9 cellular contexts compared by ENCODE assay signal in genomic region chr10:89838002-89838615, GRCh38.
A peak's percentile ranks its signal among the peaks of the same experiment; 100 is the strongest.
DNase-seq lines count a peak whose midpoint lies in the region; FAIRE-seq and TF ChIP-seq lines count a peak whose summit lies in the region.
"Had no signal": no experiment of that assay in that cellular context is flagged by ENCODE, and none has a peak within 500 bp of the region (broad histone marks: within the 10 kb centered on the region; RNA-seq: fewer than 3 reads in every experiment).

No MANE protein-coding gene starts in this region.

- peak overlapping the region; percentile 37 for H3K27ac ChIP-seq in stomach smooth muscle (ENCODE audit: low read length)
- H3K27ac ChIP-seq: 22Rv1 had no signal

- peak overlapping the region; percentile 77 to 86 for H3K4me3 ChIP-seq in stomach smooth muscle (ENCODE audit: low read length in 2 of 2)

- H3K9me3 Mint-ChIP-seq in activated naive CD8-positive, alpha-beta T cell (ENCODE audit: low read depth): no peaks in the 10 kb centered on the region
- H3K9me3 Mint-ChIP-seq in immature natural killer cell: no peaks in the 10 kb centered on the region

- peak overlapping the region; percentile 77 to 78 for H3K9ac ChIP-seq in stomach smooth muscle (ENCODE audit: low read length in 2 of 2)

- no peaks in the 10 kb centered on the region for H3K36me3 Mint-ChIP-seq in activated naive CD8-positive, alpha-beta T cell
- no peaks in the 10 kb centered on the region for H3K36me3 Mint-ChIP-seq in immature natural killer cell

- H3K27ac Mint-ChIP-seq in activated naive CD8-positive, alpha-beta T cell: no peak overlapping the region
- peak overlapping the region in 2 of 6 donors; percentile 23 to 80 for H3K27ac Mint-ChIP-seq in immature natural killer cell

- TF ChIP-seq POLR2A in H54 (IDR thresholded peaks at IDR 0.05; ENCODE audit: low read depth, low read length): no peak

- FAIRE-seq in H54 (lab: Jason Lieb, UNC): no peak

- peaks cover 10% of the 10 kb centered on the region for H3K4me1 Mint-ChIP-seq in activated naive CD8-positive, alpha-beta T cell (ENCODE audit: low read depth)
- H3K4me1 Mint-ChIP-seq in immature natural killer cell: peaks cover 8 to 15% of the 10 kb centered on the region in 2 donors

- H3K4me1 ChIP-seq in stomach smooth muscle (ENCODE audit: control insufficient read depth, insufficient read depth, low read length): peaks cover 6% of the 10 kb centered on the region

- DNase-seq in DMS153 treated with DMSO at 0.1 percent for 48 hours (lab: John Stamatoyannopoulos, UW; ENCODE audit: unreplicated experiment) (peak; percentile 47), DMS153 (lab: John Stamatoyannopoulos, UW) (no peak), immature natural killer cell (no peak), H54 (ENCODE audit: insufficient read length, low spot score) (no peak), MV-4-11 (lab: John Stamatoyannopoulos, UW) (no peak), NAMALWA (ENCODE audit: low spot score) (no peak)

- no peaks in the 10 kb centered on the region for H3K27me3 Mint-ChIP-seq in activated naive CD8-positive, alpha-beta T cell
- peaks cover 0 to 14% (median 3%) of the 10 kb centered on the region in 3 donors for H3K27me3 Mint-ChIP-seq in immature natural killer cell (ENCODE audit: low read depth in 3 of 3)

- H3K4me3 Mint-ChIP-seq in activated naive CD8-positive, alpha-beta T cell: peak overlapping the region; percentile 86
- H3K4me3 Mint-ChIP-seq in immature natural killer cell: peak overlapping the region; percentile 79 to 91 (median 85)

- H3K9me3 ChIP-seq in stomach smooth muscle (ENCODE audit: control insufficient read depth in 2 of 2, low read length in 2 of 2): no peaks in the 10 kb centered on the region

- no peaks in the 10 kb centered on the region for H3K36me3 ChIP-seq in stomach smooth muscle (ENCODE audit: control insufficient read depth in 2 of 2, insufficient read depth in 2 of 2, low read length in 2 of 2)

- H3K27me3 ChIP-seq in stomach smooth muscle (ENCODE audit: control insufficient read depth in 1 of 2, insufficient read depth in 2 of 2, low read length in 2 of 2): no peaks in the 10 kb centered on the region
